ENCODE assay signal across 12 cellular contexts in genomic region chr15:47756872-47757271, GRCh38. TPM values are rescaled to one million over a fixed set of nuclear protein-coding genes. Genes with fewer than 3 reads are reported as not detected.
A peak's percentile ranks its signal among the peaks of the same experiment; 100 is the strongest.
DNase-seq lines count a peak whose midpoint lies in the region; ATAC-seq and TF ChIP-seq lines count a peak whose summit lies in the region.
"Had no signal": no experiment of that assay in that cellular context is flagged by ENCODE, and none has a peak within 500 bp of the region (broad histone marks: within the 10 kb centered on the region; RNA-seq: fewer than 3 reads in every experiment).

No MANE protein-coding gene starts in this region.

- TF ChIP-seq CTCF in AG10803 (conservative IDR thresholded peaks at IDR 0.05; ENCODE audit: low read length), result no peak
- no peak for TF ChIP-seq CTCF in GM10266 (IDR thresholded peaks at IDR 0.05; ENCODE audit: control insufficient read depth, insufficient read depth, low read depth, missing control alignments)
- no peak for TF ChIP-seq CTCF in Calu3 (IDR thresholded peaks at IDR 0.05; ENCODE audit: unreplicated experiment)

- H4K91ac ChIP-seq in mesenchymal stem cell (ENCODE audit: low read length), result no peak overlapping the region

- H3K36me3 ChIP-seq in MG63 (peaks cover 4% of the 10 kb centered on the region; the same call in 1 of the 2 replicates), mesenchymal stem cell (ENCODE audit: control insufficient read depth in 1 of 2, insufficient read depth in 2 of 2, low read depth in 1 of 2, low read length in 2 of 2) (no peaks in the 10 kb centered on the region)
- H3K36me3 ChIP-seq: adrenal gland had no signal

- no peak overlapping the region for H3K4me2 ChIP-seq in mesenchymal stem cell (ENCODE audit: low read length, poor library complexity, severe bottlenecking)

- H3K14ac ChIP-seq in mesenchymal stem cell (ENCODE audit: low read length in 2 of 2), result no peak overlapping the region

- H3K27ac Mint-ChIP-seq in activated CD4-positive, alpha-beta memory T cell treated with anti-CD3 and anti-CD28 coated beads for 36 hours, result no peak overlapping the region
- H3K27ac Mint-ChIP-seq in Calu3 (ENCODE audit: unreplicated experiment), result no peak overlapping the region
- no peak overlapping the region for H3K27ac Mint-ChIP-seq in naive thymus-derived CD8-positive, alpha-beta T cell
- H3K27ac Mint-ChIP-seq: CD8-positive, alpha-beta memory T cell had no signal

- no peak overlapping the region for H3K18ac ChIP-seq in mesenchymal stem cell (ENCODE audit: low read depth in 1 of 2, low read length in 2 of 2)

- WGBS in mesenchymal stem cell, result 48% methylated on average over 2 of the region's 2 CpGs

- H3K4me3 ChIP-seq in AG10803 (ENCODE audit: low read length) (no peak overlapping the region), MG63 (no peak overlapping the region), mesenchymal stem cell (ENCODE audit: insufficient read depth in 1 of 2, low read depth in 1 of 2, low read length in 2 of 2) (no peak overlapping the region)
- H3K4me3 ChIP-seq: adrenal gland had no signal

- H2AK5ac ChIP-seq in mesenchymal stem cell (ENCODE audit: low read length, severe bottlenecking), result no peak overlapping the region

- H3K9me3 ChIP-seq in MG63, result peaks cover 23% of the 10 kb centered on the region; the same call in 1 of the 2 replicates
- H3K9me3 ChIP-seq in mesenchymal stem cell (ENCODE audit: control insufficient read depth, low read length), result peaks cover 24% of the 10 kb centered on the region

- H3K27me3 Mint-ChIP-seq in activated CD4-positive, alpha-beta memory T cell treated with anti-CD3 and anti-CD28 coated beads for 36 hours, result peaks cover 1% of the 10 kb centered on the region
- H3K27me3 Mint-ChIP-seq in Calu3 (ENCODE audit: unreplicated experiment), result no peaks in the 10 kb centered on the region
- peaks cover 0 to 9% (median 1%) of the 10 kb centered on the region in 5 donors for H3K27me3 Mint-ChIP-seq in naive thymus-derived CD8-positive, alpha-beta T cell
- H3K27me3 Mint-ChIP-seq: CD8-positive, alpha-beta memory T cell had no signal

- DNase-seq in AG10803 (ENCODE audit: low read depth) (peak; percentile 76), MG63 (peak; percentile 81), dermis blood vessel endothelial cell (peak; percentile 65), mesenchymal stem cell (peak; percentile 80), GM10266 (ENCODE audit: extremely low spot score) (no peak), Calu3 (no peak)
- no peak for DNase-seq in activated CD4-positive, alpha-beta memory T cell treated with anti-CD3 and anti-CD28 coated beads for 36 hours
- DNase-seq in naive thymus-derived CD8-positive, alpha-beta T cell, result no peak
- DNase-seq: activated CD4-positive, alpha-beta T cell treated with anti-CD3 and anti-CD28 coated beads for 48 hours; CD8-positive, alpha-beta memory T cell; occipital lobe had no signal

- no peak overlapping the region for H2BK15ac ChIP-seq in mesenchymal stem cell (ENCODE audit: low read depth, poor library complexity, severe bottlenecking)

- H3K4me1 ChIP-seq in mesenchymal stem cell (ENCODE audit: control insufficient read depth, insufficient read depth, low read depth, low read length), result peaks cover 2% of the 10 kb centered on the region
- H3K4me1 ChIP-seq: adrenal gland had no signal

- no peak overlapping the region for H2BK120ac ChIP-seq in mesenchymal stem cell (ENCODE audit: low read depth, low read length)

- no peak overlapping the region for H3K23ac ChIP-seq in mesenchymal stem cell (ENCODE audit: low read length in 2 of 2)

- no peak overlapping the region for H2BK12ac ChIP-seq in mesenchymal stem cell (ENCODE audit: low read length in 2 of 2)

- H3K4me1 Mint-ChIP-seq in activated CD4-positive, alpha-beta memory T cell treated with anti-CD3 and anti-CD28 coated beads for 36 hours (ENCODE audit: low read depth), result no peaks in the 10 kb centered on the region
- H3K4me1 Mint-ChIP-seq in Calu3 (ENCODE audit: low read depth, unreplicated experiment), result no peaks in the 10 kb centered on the region
- no peaks in the 10 kb centered on the region for H3K4me1 Mint-ChIP-seq in naive thymus-derived CD8-positive, alpha-beta T cell
- H3K4me1 Mint-ChIP-seq: CD8-positive, alpha-beta memory T cell had no signal

- H4K8ac ChIP-seq in mesenchymal stem cell (ENCODE audit: low read length), result no peak overlapping the region

- H3K9ac ChIP-seq in mesenchymal stem cell (ENCODE audit: low read length), result no peak overlapping the region

- no peak overlapping the region for H3K4ac ChIP-seq in mesenchymal stem cell (ENCODE audit: low read depth in 1 of 2, low read length in 2 of 2)

- CTCF ChIA-PET in activated CD4-positive, alpha-beta memory T cell treated with anti-CD3 and anti-CD28 coated beads for 36 hours (lab: Charles Lee), result no interaction called here
- CTCF ChIA-PET in Calu3 (lab: Charles Lee), result no interaction called here

- H3K27ac ChIP-seq in mesenchymal stem cell (ENCODE audit: low read length, poor library complexity, severe bottlenecking), result no peak overlapping the region
- H3K27ac ChIP-seq: adrenal gland had no signal

- no peaks in the 10 kb centered on the region for H3K36me3 Mint-ChIP-seq in activated CD4-positive, alpha-beta memory T cell treated with anti-CD3 and anti-CD28 coated beads for 36 hours
- H3K36me3 Mint-ChIP-seq in Calu3 (ENCODE audit: insufficient read depth, unreplicated experiment), result no peaks in the 10 kb centered on the region
- H3K36me3 Mint-ChIP-seq in naive thymus-derived CD8-positive, alpha-beta T cell, result peaks cover 0 to 14% (median 0%) of the 10 kb centered on the region in 3 donors

- no peak for ATAC-seq in naive thymus-derived CD8-positive, alpha-beta T cell

- intact Hi-C loops in activated CD4-positive, alpha-beta memory T cell treated with anti-CD3 and anti-CD28 coated beads for 36 hours (cut with micrococcal nuclease), result no loop called here
- intact Hi-C loops in Calu3 (cut with micrococcal nuclease; ENCODE audit: unreplicated experiment), result no loop called here

- POLR2A ChIA-PET in activated CD4-positive, alpha-beta memory T cell treated with anti-CD3 and anti-CD28 coated beads for 36 hours (lab: Charles Lee), result no interaction called here
- POLR2A ChIA-PET in naive thymus-derived CD8-positive, alpha-beta T cell (lab: Charles Lee), result no interaction called here

- H3K9me3 Mint-ChIP-seq in activated CD4-positive, alpha-beta memory T cell treated with anti-CD3 and anti-CD28 coated beads for 36 hours, result peaks cover 14% of the 10 kb centered on the region
- peaks cover 17% of the 10 kb centered on the region for H3K9me3 Mint-ChIP-seq in Calu3 (ENCODE audit: low read depth, unreplicated experiment)
- peaks cover 0 to 36% (median 20%) of the 10 kb centered on the region in 9 donors for H3K9me3 Mint-ChIP-seq in naive thymus-derived CD8-positive, alpha-beta T cell

- H2BK5ac ChIP-seq in mesenchymal stem cell (ENCODE audit: low read depth, low read length, poor library complexity, severe bottlenecking), result no peak overlapping the region

- no peaks in the 10 kb centered on the region for H3K79me1 ChIP-seq in mesenchymal stem cell (replicated peaks; ENCODE audit: low read length, poor library complexity, severe bottlenecking)

- H3K4me3 Mint-ChIP-seq in activated CD4-positive, alpha-beta memory T cell treated with anti-CD3 and anti-CD28 coated beads for 36 hours, result no peak overlapping the region
- no peak overlapping the region for H3K4me3 Mint-ChIP-seq in Calu3 (ENCODE audit: low read depth, unreplicated experiment)
- no peak overlapping the region for H3K4me3 Mint-ChIP-seq in naive thymus-derived CD8-positive, alpha-beta T cell
- H3K4me3 Mint-ChIP-seq: CD8-positive, alpha-beta memory T cell had no signal

- H3K27me3 ChIP-seq in MG63 (no peaks in the 10 kb centered on the region), mesenchymal stem cell (ENCODE audit: control insufficient read depth in 1 of 2, insufficient read depth in 1 of 2, low read length in 2 of 2) (no peaks in the 10 kb centered on the region)
- H3K27me3 ChIP-seq: adrenal gland had no signal

- BruUV-seq in Calu3 (replicated peaks; lab: Mats Ljungman, UMichigan), result no TSS peak

- no peak overlapping the region for H2AFZ ChIP-seq in mesenchymal stem cell (ENCODE audit: low read depth, low read length)

RNA-seq across cellular contexts. Expression of gene SEMA6D, which starts 39.6 kb away (rescaled TPM):
- total RNA-seq in MG63 (2014; rRNA removed; shearing (Covaris generic); ENCODE audit: low replicate concordance), result 1.0 and 14.1 TPM in 2 replicates
- total RNA-seq in dermis blood vessel endothelial cell, result 2.9 and 3.9 TPM in 2 replicates
- 20.3 TPM for polyA plus RNA-seq in mesenchymal stem cell (2013, experiment 1 of 2)
- 19.3 TPM for polyA plus RNA-seq in mesenchymal stem cell (2013, experiment 2 of 2)
- not detected for total RNA-seq in activated CD4-positive, alpha-beta memory T cell treated with anti-CD3 and anti-CD28 coated beads for 36 hours
- total RNA-seq in Calu3 (2022), result not detected in 2 replicates
- not detected for total RNA-seq in naive thymus-derived CD8-positive, alpha-beta T cell
- polyA plus RNA-seq in naive thymus-derived CD8-positive, alpha-beta T cell, result not detected
- total RNA-seq: CD8-positive, alpha-beta memory T cell had no signal
- polyA plus RNA-seq: CD8-positive, alpha-beta memory T cell had no signal

Comparison
In these comparisons a context has a peak if more than half of its experiments do, and no peak if none do; other contexts are left out.
1. DNase-seq: peak in AG10803 (single experiment), MG63 (single experiment), dermis blood vessel endothelial cell (single experiment) and mesenchymal stem cell (single experiment); none in GM10266 (single experiment), activated CD4-positive, alpha-beta memory T cell treated with anti-CD3 and anti-CD28 coated beads for 36 hours (single experiment), Calu3 (single experiment) and naive thymus-derived CD8-positive, alpha-beta T cell (0 of 10).